21 cellular contexts compared by ENCODE assay signal in the genomic region with DNA sequence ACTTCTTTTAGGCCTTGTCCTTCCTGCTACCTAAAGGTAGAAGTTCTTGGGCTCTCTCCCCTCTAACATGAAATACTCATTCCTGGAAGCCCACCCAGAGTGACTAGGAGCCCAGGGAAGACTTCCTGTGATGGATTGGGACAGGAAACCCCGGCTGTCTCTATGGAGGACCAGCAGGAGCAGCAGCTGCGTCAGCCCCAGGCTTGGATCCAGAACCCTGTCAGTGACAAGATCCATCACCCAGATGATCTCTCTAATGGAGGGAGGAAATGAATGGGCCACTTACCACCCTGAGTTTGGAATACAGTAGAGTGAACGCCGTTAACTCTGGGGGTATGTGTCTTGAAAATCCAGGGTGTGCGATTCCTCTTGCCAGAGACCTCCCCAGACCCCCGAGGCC.
DNase-seq lines count a peak whose midpoint lies in the region; ATAC-seq and TF ChIP-seq lines count a peak whose summit lies in the region.
"Had no signal": no experiment of that assay in that cellular context is flagged by ENCODE, and none has a peak within 500 bp of the region (broad histone marks: within the 10 kb centered on the region; RNA-seq: fewer than 3 reads in every experiment).

No MANE protein-coding gene starts in this region.

- H3K4me1 Mint-ChIP-seq in H9 = no peaks in the 10 kb centered on the region
- H3K4me1 Mint-ChIP-seq: IgD-negative memory B cell had no signal

- no peak overlapping the region for H2AK5ac ChIP-seq in H9 (ENCODE audit: insufficient read length, low read length)

- H4K91ac ChIP-seq in H9 (ENCODE audit: insufficient read length, low read depth, low read length) = no peak overlapping the region

- H3K27ac ChIP-seq in H9 (ENCODE audit: insufficient read length, low read depth, low read length) (no peak overlapping the region), OCI-LY3 (ENCODE audit: low read length) (peak overlapping the region; percentile 72)
- H3K27ac ChIP-seq: C4-2B, PC-9, RWPE1 had no signal

- no peak overlapping the region for H3K9ac ChIP-seq in H9 (ENCODE audit: extremely low read depth, insufficient read length, low read length)
- H3K9ac ChIP-seq in OCI-LY3 (ENCODE audit: low read length) = peak overlapping the region; percentile 46

- H3T11ph ChIP-seq in H9 (ENCODE audit: low read length) = no peak overlapping the region

- no peak overlapping the region for H3K4me3 ChIP-seq in OCI-LY3 (ENCODE audit: low read length)
- H3K4me3 ChIP-seq: PC-9 had no signal

- WGBS in H9 (ENCODE audit: extremely low coverage, insufficient read length, low lambda C conversion rate) = no CpG with 5 or more reads among the region's 6 CpGs

- H3K4me2 ChIP-seq in H9 (ENCODE audit: insufficient read depth, insufficient read length, low read length) = no peak overlapping the region
- H3K4me2 ChIP-seq in OCI-LY3 (ENCODE audit: low read length) = peak overlapping the region; percentile 60
- H3K4me2 ChIP-seq: PC-9 had no signal

- no peaks in the 10 kb centered on the region for H3K9me3 Mint-ChIP-seq in H9

- H3K79me2 ChIP-seq in H9 (ENCODE audit: insufficient read depth, low read length) (no peaks in the 10 kb centered on the region), OCI-LY3 (ENCODE audit: low read length) (no peaks in the 10 kb centered on the region)

- H2BK20ac ChIP-seq in H9 (ENCODE audit: low read depth, low read length, poor library complexity, severe bottlenecking) = no peak overlapping the region

- peaks cover 4% of the 10 kb centered on the region for H3K27me3 Mint-ChIP-seq in H9 (ENCODE audit: low read depth)

- H4K5ac ChIP-seq in H9 (ENCODE audit: insufficient read length, low read depth, low read length) = no peak overlapping the region

- H3K56ac ChIP-seq in H9 (ENCODE audit: insufficient read length, low read depth, low read length) = no peak overlapping the region

- no peak overlapping the region for H2BK15ac ChIP-seq in H9 (ENCODE audit: low read depth, low read length)

- H3K23ac ChIP-seq in H9 (ENCODE audit: insufficient read length, low read depth, low read length) = no peak overlapping the region

- H3K36me3 ChIP-seq in OCI-LY3 (replicated peaks; ENCODE audit: low read depth, low read length) = no peaks in the 10 kb centered on the region

- H3K27me3 ChIP-seq in H9 (ENCODE audit: insufficient read depth, low read length) = no peaks in the 10 kb centered on the region
- no peaks in the 10 kb centered on the region for H3K27me3 ChIP-seq in OCI-LY3 (ENCODE audit: low read depth, low read length)

- H3K4me1 ChIP-seq in H9 (ENCODE audit: insufficient read depth, low read length) (no peaks in the 10 kb centered on the region), OCI-LY3 (ENCODE audit: low read length) (peaks cover 68% of the 10 kb centered on the region)

- no peak for TF ChIP-seq CTCF in H9 (conservative IDR thresholded peaks at IDR 0.05)
- TF ChIP-seq CTCF in OCI-LY3 (IDR thresholded peaks at IDR 0.05; ENCODE audit: low read depth, low read length) = no peak

- no peak overlapping the region for H3K18ac ChIP-seq in H9 (ENCODE audit: insufficient read length, low read depth, low read length)

- no peaks in the 10 kb centered on the region for H4K20me1 ChIP-seq in H9 (ENCODE audit: control insufficient read depth, insufficient read depth, insufficient read length)
- no peaks in the 10 kb centered on the region for H4K20me1 ChIP-seq in OCI-LY3 (ENCODE audit: insufficient read depth, low read length)

- H3K14ac ChIP-seq in H9 (ENCODE audit: insufficient read depth, low read length) = no peak overlapping the region

- H2AFZ ChIP-seq in H9 (ENCODE audit: low read length) (no peak overlapping the region), OCI-LY3 (ENCODE audit: low read depth, low read length) (no peak overlapping the region)
- H2AFZ ChIP-seq: PC-9 had no signal

- H4K8ac ChIP-seq in H9 (replicated peaks; ENCODE audit: insufficient read length, low read depth, low read length) = no peak overlapping the region

- no peaks in the 10 kb centered on the region for H3K23me2 ChIP-seq in H9 (ENCODE audit: insufficient read length, low read depth, low read length, poor library complexity, severe bottlenecking)

- no peak overlapping the region for H3K27ac Mint-ChIP-seq in H9
- H3K27ac Mint-ChIP-seq: IgD-negative memory B cell had no signal

- no peak overlapping the region for H2BK120ac ChIP-seq in H9 (ENCODE audit: low read depth, low read length, poor library complexity, severe bottlenecking)

- no peaks in the 10 kb centered on the region for H3K9me3 ChIP-seq in H9 (ENCODE audit: control insufficient read depth, low read depth, low read length)
- no peaks in the 10 kb centered on the region for H3K9me3 ChIP-seq in OCI-LY3 (ENCODE audit: insufficient read depth, low read length)

- no peak overlapping the region for H2BK5ac ChIP-seq in H9 (ENCODE audit: insufficient read length, low read length)

- H3K79me1 ChIP-seq in H9 (ENCODE audit: insufficient read depth, low read depth, low read length, poor library complexity, severe bottlenecking) = no peaks in the 10 kb centered on the region

- H3K36me3 Mint-ChIP-seq in H9 (ENCODE audit: insufficient read depth in 1 of 3, low read depth in 3 of 3) = peaks cover 0 to 1% (median 0%) of the 10 kb centered on the region in 3 experiments; a peak in 1 of 7 replicates
- H3K36me3 Mint-ChIP-seq: IgD-negative memory B cell had no signal

- H3K4me3 Mint-ChIP-seq in H9 = no peak overlapping the region
- H3K4me3 Mint-ChIP-seq: IgD-negative memory B cell had no signal

- ATAC-seq in HG03039 (IDR thresholded peaks at IDR 0.05; ENCODE audit: unreplicated experiment) = no peak

- DNase-seq in H9 (peak; percentile 18), lung microvascular endothelial cell (ENCODE audit: low read depth in 2 of 2) (peak; percentile 22 to 76), putamen (ENCODE audit: low spot score) (peak; percentile 28), COR-L47 (lab: John Stamatoyannopoulos, UW) (no peak), cerebellum (ENCODE audit: low spot score) (no peak)
- DNase-seq: AML-193, DND-41, H7, Karpas-422, NCI-H1417 treated with DMSO at 0.1 percent for 48 hours, NCI-H2029 treated with DMSO at 0.1 percent for 48 hours, NCI-H2171, NCI-H510A, NCI-H774, PC-9, SIG-M5 had no signal

- no peak overlapping the region for H2BK12ac ChIP-seq in H9 (ENCODE audit: insufficient read length, low read depth, low read length)

- no peak overlapping the region for H3K4ac ChIP-seq in H9 (ENCODE audit: low read depth, low read length)

Comparison
In these comparisons a context has a peak if more than half of its experiments do, and no peak if none do; other contexts are left out.
1. DNase-seq: peak in H9 (single experiment), lung microvascular endothelial cell (2 of 2) and putamen (single experiment); none in COR-L47 (single experiment) and cerebellum (single experiment).